1 cellular context compared by ENCODE assay signal in the genomic region with DNA sequence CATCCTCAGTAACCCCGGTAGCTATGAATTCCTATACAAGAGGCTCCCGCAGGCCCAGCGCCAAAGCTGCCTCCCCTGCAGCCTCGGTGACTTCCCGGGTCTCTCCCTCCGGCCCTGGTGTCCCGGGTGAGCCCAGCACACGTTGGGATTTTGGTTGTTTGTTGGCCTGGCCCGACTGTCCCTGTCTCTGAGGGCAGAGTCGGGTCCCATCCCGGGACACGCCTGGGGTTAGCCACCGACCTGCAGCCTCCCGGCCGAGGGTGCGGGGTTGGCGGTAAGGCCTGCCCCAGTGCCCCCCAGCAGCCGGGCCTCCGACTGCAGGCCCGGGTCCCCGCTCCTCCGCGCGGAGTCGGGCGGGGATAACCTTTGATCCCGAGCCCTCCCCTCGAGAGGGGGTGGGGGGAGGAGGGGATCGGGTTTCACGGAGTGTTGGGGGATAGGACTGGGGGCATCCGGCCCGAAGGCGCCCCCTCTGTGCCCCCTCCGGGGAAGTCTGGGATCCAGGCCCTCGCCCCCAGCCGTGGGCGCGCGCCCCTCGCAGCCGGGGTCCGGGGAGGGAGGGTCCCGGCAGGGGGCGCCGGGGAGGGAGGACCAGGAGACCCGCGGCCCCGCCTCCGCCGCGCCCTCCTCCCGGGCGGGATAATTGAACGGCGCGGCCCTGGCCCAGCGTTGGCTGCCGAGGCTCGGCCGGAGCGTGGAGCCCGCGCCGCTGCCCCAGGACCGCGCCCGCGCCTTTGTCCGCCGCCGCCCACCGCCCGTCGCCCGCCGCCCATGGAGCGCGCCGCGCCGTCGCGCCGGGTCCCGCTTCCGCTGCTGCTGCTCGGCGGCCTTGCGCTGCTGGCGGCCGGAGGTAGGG.
TF ChIP-seq lines count a peak whose summit lies in the region.

A gene with protein sequence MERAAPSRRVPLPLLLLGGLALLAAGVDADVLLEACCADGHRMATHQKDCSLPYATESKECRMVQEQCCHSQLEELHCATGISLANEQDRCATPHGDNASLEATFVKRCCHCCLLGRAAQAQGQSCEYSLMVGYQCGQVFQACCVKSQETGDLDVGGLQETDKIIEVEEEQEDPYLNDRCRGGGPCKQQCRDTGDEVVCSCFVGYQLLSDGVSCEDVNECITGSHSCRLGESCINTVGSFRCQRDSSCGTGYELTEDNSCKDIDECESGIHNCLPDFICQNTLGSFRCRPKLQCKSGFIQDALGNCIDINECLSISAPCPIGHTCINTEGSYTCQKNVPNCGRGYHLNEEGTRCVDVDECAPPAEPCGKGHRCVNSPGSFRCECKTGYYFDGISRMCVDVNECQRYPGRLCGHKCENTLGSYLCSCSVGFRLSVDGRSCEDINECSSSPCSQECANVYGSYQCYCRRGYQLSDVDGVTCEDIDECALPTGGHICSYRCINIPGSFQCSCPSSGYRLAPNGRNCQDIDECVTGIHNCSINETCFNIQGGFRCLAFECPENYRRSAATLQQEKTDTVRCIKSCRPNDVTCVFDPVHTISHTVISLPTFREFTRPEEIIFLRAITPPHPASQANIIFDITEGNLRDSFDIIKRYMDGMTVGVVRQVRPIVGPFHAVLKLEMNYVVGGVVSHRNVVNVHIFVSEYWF (plus strand): TSS at position 669 of the 856 bp plus-strand sequence. CDS start 103 bp downstream, at position 772.

TF ChIP-seq in HepG2, 621 proteins besides CTCF, POLR2A, EP300 and RAD21 (continued from another document and continues in another):
- TF ChIP-seq, protein P1, sequence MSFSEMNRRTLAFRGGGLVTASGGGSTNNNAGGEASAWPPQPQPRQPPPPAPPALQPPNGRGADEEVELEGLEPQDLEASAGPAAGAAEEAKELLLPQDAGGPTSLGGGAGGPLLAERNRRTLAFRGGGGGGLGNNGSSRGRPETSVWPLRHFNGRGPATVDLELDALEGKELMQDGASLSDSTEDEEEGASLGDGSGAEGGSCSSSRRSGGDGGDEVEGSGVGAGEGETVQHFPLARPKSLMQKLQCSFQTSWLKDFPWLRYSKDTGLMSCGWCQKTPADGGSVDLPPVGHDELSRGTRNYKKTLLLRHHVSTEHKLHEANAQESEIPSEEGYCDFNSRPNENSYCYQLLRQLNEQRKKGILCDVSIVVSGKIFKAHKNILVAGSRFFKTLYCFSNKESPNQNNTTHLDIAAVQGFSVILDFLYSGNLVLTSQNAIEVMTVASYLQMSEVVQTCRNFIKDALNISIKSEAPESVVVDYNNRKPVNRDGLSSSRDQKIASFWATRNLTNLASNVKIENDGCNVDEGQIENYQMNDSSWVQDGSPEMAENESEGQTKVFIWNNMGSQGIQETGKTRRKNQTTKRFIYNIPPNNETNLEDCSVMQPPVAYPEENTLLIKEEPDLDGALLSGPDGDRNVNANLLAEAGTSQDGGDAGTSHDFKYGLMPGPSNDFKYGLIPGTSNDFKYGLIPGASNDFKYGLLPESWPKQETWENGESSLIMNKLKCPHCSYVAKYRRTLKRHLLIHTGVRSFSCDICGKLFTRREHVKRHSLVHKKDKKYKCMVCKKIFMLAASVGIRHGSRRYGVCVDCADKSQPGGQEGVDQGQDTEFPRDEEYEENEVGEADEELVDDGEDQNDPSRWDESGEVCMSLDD (CRISPR knock-in tag; IDR thresholded peaks at IDR 0.05; ENCODE audit: borderline replicate concordance), result peak; percentile 95
- TF ChIP-seq ZNF788 (CRISPR knock-in tag; IDR thresholded peaks at IDR 0.05; ENCODE audit: borderline replicate concordance) (peak; percentile 71; the same call in 1 of the 2 replicates), POGZ (CRISPR knock-in tag; IDR thresholded peaks at IDR 0.05) (0 out of 2 replicates have a peak, but pooled peaks have one; percentile 31), ZNF12 (CRISPR knock-in tag; IDR thresholded peaks at IDR 0.05) (0 out of 2 replicates have a peak, but pooled peaks have one; percentile 31), MXI1 (IDR thresholded peaks at IDR 0.05; ENCODE audit: borderline replicate concordance, low read depth, low read length) (peak; percentile 94), TAF15 (IDR thresholded peaks at IDR 0.05; ENCODE audit: low read depth, low read length, poor library complexity, severe bottlenecking) (peak; percentile 45), TARDBP (CRISPR knock-in tag; IDR thresholded peaks at IDR 0.05) (peak; percentile 72), ZNF230 (CRISPR knock-in tag; IDR thresholded peaks at IDR 0.05) (peak; percentile 30), RELA (CRISPR knock-in tag; IDR thresholded peaks at IDR 0.05) (no peak), ZMYM3 (CRISPR knock-in tag; IDR thresholded peaks at IDR 0.05) (0 out of 2 replicates have a peak, but pooled peaks have one; percentile 75), NFATC3 (CRISPR knock-in tag; IDR thresholded peaks at IDR 0.05) (peak; percentile 82; the same call in 1 of the 2 replicates), MIXL1 (CRISPR knock-in tag; IDR thresholded peaks at IDR 0.05) (0 out of 2 replicates have a peak, but pooled peaks have one; percentile 30), KLF16 (CRISPR knock-in tag; IDR thresholded peaks at IDR 0.05) (peak in 1 of 2 experiments; percentile 73; a peak in 2 of 4 replicates), ZBTB7B (CRISPR knock-in tag; IDR thresholded peaks at IDR 0.05) (peak; percentile 98), GZF1 (CRISPR knock-in tag; IDR thresholded peaks at IDR 0.05) (no peak; the same call in 1 of the 2 replicates), ZNF34 (CRISPR knock-in tag; IDR thresholded peaks at IDR 0.05; ENCODE audit: borderline replicate concordance) (0 out of 2 replicates have a peak, but pooled peaks have one; percentile 61), ZNF552 (CRISPR knock-in tag; IDR thresholded peaks at IDR 0.05; ENCODE audit: borderline replicate concordance) (peak; percentile 62; the same call in 1 of the 2 replicates), ISL2 (CRISPR knock-in tag; IDR thresholded peaks at IDR 0.05) (peak; percentile 60), MYC (CRISPR knock-in tag; IDR thresholded peaks at IDR 0.05; ENCODE audit: borderline replicate concordance) (peak; percentile 65; the same call in 1 of the 2 replicates), PHF21A (CRISPR knock-in tag; IDR thresholded peaks at IDR 0.05) (peak; percentile 79)
- TF ChIP-seq, protein P2, sequence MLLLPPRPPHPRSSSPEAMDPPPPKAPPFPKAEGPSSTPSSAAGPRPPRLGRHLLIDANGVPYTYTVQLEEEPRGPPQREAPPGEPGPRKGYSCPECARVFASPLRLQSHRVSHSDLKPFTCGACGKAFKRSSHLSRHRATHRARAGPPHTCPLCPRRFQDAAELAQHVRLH (CRISPR knock-in tag; IDR thresholded peaks at IDR 0.05; ENCODE audit: borderline replicate concordance, low read depth), result peak; percentile 50; the same call in 1 of the 2 replicates
- TF ChIP-seq, protein P3, sequence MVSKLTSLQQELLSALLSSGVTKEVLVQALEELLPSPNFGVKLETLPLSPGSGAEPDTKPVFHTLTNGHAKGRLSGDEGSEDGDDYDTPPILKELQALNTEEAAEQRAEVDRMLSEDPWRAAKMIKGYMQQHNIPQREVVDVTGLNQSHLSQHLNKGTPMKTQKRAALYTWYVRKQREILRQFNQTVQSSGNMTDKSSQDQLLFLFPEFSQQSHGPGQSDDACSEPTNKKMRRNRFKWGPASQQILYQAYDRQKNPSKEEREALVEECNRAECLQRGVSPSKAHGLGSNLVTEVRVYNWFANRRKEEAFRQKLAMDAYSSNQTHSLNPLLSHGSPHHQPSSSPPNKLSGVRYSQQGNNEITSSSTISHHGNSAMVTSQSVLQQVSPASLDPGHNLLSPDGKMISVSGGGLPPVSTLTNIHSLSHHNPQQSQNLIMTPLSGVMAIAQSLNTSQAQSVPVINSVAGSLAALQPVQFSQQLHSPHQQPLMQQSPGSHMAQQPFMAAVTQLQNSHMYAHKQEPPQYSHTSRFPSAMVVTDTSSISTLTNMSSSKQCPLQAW (CRISPR knock-in tag; IDR thresholded peaks at IDR 0.05), result peak; percentile 60
- TF ChIP-seq, protein P4, sequence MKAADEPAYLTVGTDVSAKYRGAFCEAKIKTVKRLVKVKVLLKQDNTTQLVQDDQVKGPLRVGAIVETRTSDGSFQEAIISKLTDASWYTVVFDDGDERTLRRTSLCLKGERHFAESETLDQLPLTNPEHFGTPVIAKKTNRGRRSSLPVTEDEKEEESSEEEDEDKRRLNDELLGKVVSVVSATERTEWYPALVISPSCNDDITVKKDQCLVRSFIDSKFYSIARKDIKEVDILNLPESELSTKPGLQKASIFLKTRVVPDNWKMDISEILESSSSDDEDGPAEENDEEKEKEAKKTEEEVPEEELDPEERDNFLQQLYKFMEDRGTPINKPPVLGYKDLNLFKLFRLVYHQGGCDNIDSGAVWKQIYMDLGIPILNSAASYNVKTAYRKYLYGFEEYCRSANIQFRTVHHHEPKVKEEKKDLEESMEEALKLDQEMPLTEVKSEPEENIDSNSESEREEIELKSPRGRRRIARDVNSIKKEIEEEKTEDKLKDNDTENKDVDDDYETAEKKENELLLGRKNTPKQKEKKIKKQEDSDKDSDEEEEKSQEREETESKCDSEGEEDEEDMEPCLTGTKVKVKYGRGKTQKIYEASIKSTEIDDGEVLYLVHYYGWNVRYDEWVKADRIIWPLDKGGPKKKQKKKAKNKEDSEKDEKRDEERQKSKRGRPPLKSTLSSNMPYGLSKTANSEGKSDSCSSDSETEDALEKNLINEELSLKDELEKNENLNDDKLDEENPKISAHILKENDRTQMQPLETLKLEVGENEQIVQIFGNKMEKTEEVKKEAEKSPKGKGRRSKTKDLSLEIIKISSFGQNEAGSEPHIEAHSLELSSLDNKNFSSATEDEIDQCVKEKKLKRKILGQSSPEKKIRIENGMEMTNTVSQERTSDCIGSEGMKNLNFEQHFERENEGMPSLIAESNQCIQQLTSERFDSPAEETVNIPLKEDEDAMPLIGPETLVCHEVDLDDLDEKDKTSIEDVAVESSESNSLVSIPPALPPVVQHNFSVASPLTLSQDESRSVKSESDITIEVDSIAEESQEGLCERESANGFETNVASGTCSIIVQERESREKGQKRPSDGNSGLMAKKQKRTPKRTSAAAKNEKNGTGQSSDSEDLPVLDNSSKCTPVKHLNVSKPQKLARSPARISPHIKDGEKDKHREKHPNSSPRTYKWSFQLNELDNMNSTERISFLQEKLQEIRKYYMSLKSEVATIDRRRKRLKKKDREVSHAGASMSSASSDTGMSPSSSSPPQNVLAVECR (CRISPR knock-in tag; IDR thresholded peaks at IDR 0.05; ENCODE audit: borderline replicate concordance), result peak; percentile 75
- TF ChIP-seq, protein P5, sequence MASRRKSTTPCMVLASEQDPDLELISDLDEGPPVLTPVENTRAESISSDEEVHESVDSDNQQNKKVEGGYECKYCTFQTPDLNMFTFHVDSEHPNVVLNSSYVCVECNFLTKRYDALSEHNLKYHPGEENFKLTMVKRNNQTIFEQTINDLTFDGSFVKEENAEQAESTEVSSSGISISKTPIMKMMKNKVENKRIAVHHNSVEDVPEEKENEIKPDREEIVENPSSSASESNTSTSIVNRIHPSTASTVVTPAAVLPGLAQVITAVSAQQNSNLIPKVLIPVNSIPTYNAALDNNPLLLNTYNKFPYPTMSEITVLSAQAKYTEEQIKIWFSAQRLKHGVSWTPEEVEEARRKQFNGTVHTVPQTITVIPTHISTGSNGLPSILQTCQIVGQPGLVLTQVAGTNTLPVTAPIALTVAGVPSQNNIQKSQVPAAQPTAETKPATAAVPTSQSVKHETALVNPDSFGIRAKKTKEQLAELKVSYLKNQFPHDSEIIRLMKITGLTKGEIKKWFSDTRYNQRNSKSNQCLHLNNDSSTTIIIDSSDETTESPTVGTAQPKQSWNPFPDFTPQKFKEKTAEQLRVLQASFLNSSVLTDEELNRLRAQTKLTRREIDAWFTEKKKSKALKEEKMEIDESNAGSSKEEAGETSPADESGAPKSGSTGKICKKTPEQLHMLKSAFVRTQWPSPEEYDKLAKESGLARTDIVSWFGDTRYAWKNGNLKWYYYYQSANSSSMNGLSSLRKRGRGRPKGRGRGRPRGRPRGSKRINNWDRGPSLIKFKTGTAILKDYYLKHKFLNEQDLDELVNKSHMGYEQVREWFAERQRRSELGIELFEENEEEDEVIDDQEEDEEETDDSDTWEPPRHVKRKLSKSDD (CRISPR knock-in tag; IDR thresholded peaks at IDR 0.05; ENCODE audit: low read depth), result peak; percentile 79
- TF ChIP-seq, protein P6, sequence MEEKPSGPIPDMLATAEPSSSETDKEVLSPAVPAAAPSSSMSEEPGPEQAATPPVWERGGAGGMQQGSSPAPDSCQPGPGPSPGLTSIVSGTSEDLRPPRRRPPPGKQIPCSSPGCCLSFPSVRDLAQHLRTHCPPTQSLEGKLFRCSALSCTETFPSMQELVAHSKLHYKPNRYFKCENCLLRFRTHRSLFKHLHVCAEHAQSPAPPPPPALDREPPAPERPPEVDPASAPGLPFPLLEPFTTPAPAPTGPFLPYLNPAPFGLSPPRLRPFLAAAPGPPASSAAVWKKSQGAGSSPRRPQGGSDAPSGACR (CRISPR knock-in tag; IDR thresholded peaks at IDR 0.05), result peak; percentile 84
- TF ChIP-seq, protein P7, sequence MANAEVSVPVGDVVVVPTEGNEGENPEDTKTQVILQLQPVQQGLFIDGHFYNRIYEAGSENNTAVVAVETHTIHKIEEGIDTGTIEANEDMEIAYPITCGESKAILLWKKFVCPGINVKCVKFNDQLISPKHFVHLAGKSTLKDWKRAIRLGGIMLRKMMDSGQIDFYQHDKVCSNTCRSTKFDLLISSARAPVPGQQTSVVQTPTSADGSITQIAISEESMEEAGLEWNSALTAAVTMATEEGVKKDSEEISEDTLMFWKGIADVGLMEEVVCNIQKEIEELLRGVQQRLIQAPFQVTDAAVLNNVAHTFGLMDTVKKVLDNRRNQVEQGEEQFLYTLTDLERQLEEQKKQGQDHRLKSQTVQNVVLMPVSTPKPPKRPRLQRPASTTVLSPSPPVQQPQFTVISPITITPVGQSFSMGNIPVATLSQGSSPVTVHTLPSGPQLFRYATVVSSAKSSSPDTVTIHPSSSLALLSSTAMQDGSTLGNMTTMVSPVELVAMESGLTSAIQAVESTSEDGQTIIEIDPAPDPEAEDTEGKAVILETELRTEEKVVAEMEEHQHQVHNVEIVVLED (CRISPR knock-in tag; IDR thresholded peaks at IDR 0.05; ENCODE audit: borderline replicate concordance), result peak; percentile 50; the same call in 1 of the 2 replicates
- TF ChIP-seq, protein P8, sequence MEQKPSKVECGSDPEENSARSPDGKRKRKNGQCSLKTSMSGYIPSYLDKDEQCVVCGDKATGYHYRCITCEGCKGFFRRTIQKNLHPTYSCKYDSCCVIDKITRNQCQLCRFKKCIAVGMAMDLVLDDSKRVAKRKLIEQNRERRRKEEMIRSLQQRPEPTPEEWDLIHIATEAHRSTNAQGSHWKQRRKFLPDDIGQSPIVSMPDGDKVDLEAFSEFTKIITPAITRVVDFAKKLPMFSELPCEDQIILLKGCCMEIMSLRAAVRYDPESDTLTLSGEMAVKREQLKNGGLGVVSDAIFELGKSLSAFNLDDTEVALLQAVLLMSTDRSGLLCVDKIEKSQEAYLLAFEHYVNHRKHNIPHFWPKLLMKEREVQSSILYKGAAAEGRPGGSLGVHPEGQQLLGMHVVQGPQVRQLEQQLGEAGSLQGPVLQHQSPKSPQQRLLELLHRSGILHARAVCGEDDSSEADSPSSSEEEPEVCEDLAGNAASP (CRISPR knock-in tag; IDR thresholded peaks at IDR 0.05; ENCODE audit: borderline replicate concordance), result no peak
